In the genomic region with DNA sequence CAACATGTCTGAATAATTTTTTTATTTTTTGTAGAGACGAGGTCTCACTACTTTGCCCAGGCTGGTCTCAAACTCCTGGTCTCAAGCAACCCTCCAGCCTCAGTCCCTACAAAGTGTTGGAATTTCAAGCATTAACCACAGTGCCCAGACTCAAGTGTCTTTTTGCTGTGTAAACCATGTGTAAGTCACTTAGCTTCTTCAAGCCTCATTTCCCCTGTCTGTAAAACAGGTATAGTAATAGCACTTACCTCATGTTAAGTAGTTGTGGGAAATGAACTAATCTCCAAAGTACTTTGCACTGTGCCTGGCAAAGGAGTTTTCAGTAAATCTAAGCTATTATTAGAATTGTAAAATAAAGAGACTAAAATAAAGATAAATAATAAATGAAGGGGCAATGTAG, we compare ENCODE assay signal across 21 cellular contexts.
"Had no signal": no experiment of that assay in that cellular context is flagged by ENCODE, and none has a peak within 500 bp of the region (broad histone marks: within the 10 kb centered on the region; RNA-seq: fewer than 3 reads in every experiment).

No MANE protein-coding gene starts in this region.

- H3K4me3 ChIP-seq: prostate gland, right lobe of liver had no signal

- H3K27me3 ChIP-seq: right lobe of liver had no signal

- H3K4me3 Mint-ChIP-seq: activated CD8-positive, alpha-beta memory T cell treated with anti-CD3 and anti-CD28 coated beads, Interleukin-2, amount 10 ng/mL, durations not matched to agents 7 days and 5 days; activated T-cell treated with anti-CD3 and anti-CD28 coated beads, Interleukin-2, amount 50 U/mL, for 24 hours; dendritic cell treated with granulocyte-macrophage colony-stimulating factor and Interleukin-4, amounts not matched to agents 40 ng/mL and 50 ng/mL, for 4 days; effector memory CD8-positive, alpha-beta T cell; nephron; T-helper 2 cell treated with Interferon-gamma antibody and Interleukin-4, amounts not matched to agents 5 μg/mL and 100 μg/mL, for 36 hours had no signal

- H3K36me3 Mint-ChIP-seq: activated CD8-positive, alpha-beta memory T cell treated with anti-CD3 and anti-CD28 coated beads, Interleukin-2, amount 10 ng/mL, durations not matched to agents 7 days and 5 days had no signal

- H3K9me3 Mint-ChIP-seq: dendritic cell treated with granulocyte-macrophage colony-stimulating factor and Interleukin-4, amounts not matched to agents 40 ng/mL and 50 ng/mL, for 4 days had no signal

- H3K27me3 Mint-ChIP-seq: activated T-cell treated with anti-CD3 and anti-CD28 coated beads, Interleukin-2, amount 50 U/mL, for 24 hours; dendritic cell treated with granulocyte-macrophage colony-stimulating factor and Interleukin-4, amounts not matched to agents 40 ng/mL and 50 ng/mL, for 4 days had no signal

- ATAC-seq: activated CD4-positive, CD25-positive, alpha-beta regulatory T cell treated with anti-CD3 and anti-CD28 coated beads, Interleukin-2, amount 50 U/mL, for 24 hours; activated CD8-positive, alpha-beta memory T cell treated with anti-CD3 and anti-CD28 coated beads, Interleukin-2, amount 10 ng/mL, durations not matched to agents 7 days and 5 days; activated naive CD4-positive, alpha-beta T cell treated with anti-CD3 and anti-CD28 coated beads, Interleukin-2, amount 50 U/mL, for 72 hours; effector memory CD8-positive, alpha-beta T cell; left cardiac atrium; right lobe of liver had no signal

- DNase-seq: activated CD4-positive, alpha-beta T cell treated with anti-CD3 and anti-CD28 coated beads, Interleukin-2, amount 50 U/mL, for 4 hours; activated CD8-positive, alpha-beta memory T cell treated with anti-CD3 and anti-CD28 coated beads, Interleukin-2, amount 10 ng/mL, durations not matched to agents 7 days and 5 days; activated effector memory CD4-positive, alpha-beta T cell treated with Interleukin-2 at 50 U/mL for 16 hours; activated T-cell treated with anti-CD3 and anti-CD28 coated beads, Interleukin-2, amount 50 U/mL, for 24 hours; amygdala; cerebellar nuclear complex; effector memory CD8-positive, alpha-beta T cell; hippocampal formation; left cardiac atrium; occipital lobe; right lobe of liver; stimulated activated CD4-positive, alpha-beta T cell treated with anti-CD3 and anti-CD28 coated beads, Interleukin-2, amount 100 ng/mL, for 48 hours; stimulated activated naive CD4-positive, alpha-beta T cell treated with Interleukin-2 at 50 U/mL for 16 hours; trophoblast cell had no signal

- H3K9me3 ChIP-seq: prostate gland, right lobe of liver had no signal

- H3K36me3 ChIP-seq: prostate gland, right lobe of liver had no signal

- H3K27ac Mint-ChIP-seq: activated CD8-positive, alpha-beta memory T cell treated with anti-CD3 and anti-CD28 coated beads, Interleukin-2, amount 10 ng/mL, durations not matched to agents 7 days and 5 days; activated naive CD4-positive, alpha-beta T cell treated with anti-CD3 and anti-CD28 coated beads, Interleukin-2, amount 50 U/mL, for 72 hours; activated T-cell treated with anti-CD3 and anti-CD28 coated beads, Interleukin-2, amount 50 U/mL, for 24 hours; dendritic cell treated with granulocyte-macrophage colony-stimulating factor and Interleukin-4, amounts not matched to agents 40 ng/mL and 50 ng/mL, for 4 days; effector memory CD8-positive, alpha-beta T cell; nephron; T-helper 2 cell treated with Interferon-gamma antibody and Interleukin-4, amounts not matched to agents 5 μg/mL and 100 μg/mL, for 36 hours had no signal

- H3K27ac ChIP-seq: epithelial cell of prostate, prostate gland, right lobe of liver had no signal

- H3K4me1 ChIP-seq: prostate gland had no signal

- H3K4me1 Mint-ChIP-seq: activated CD8-positive, alpha-beta memory T cell treated with anti-CD3 and anti-CD28 coated beads, Interleukin-2, amount 10 ng/mL, durations not matched to agents 7 days and 5 days had no signal
